In the genomic region with DNA sequence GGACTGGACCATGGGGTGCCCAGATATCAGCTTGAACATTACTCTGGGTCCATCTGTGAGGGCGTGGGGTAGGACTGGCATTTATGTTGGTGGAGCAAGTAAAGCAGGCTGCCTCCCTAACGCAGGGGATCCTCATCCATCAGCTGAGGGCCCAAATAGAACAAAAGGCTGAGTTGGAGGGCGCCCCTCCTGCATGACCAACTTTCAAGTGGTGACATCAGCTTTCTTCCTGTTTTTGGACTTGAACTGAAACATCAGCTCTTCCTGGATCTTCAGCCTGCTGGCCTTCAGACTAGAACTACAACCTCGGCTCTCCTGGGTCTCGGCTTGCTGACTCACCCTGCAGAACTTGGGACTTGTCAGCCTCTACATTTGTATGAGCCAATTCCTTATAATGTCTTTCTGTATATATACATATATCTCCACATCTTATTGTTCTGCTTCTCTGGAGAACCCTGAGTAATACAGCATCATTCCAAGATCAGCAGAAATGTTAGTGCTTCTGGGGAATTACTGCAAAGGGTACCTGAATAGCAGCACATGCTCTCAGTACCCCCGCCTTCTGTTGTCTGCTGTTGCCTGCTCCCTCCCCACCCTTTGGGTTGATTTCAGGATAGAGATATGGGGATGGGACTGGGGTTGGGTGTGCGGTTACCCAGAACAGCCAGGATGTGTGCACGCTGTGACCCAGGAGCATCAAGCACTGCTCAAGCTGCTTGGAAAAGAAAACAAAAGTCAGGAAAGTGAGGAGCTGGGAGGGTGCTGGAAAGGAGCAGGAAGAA, we compare ENCODE assay signal across 11 cellular contexts. TPM values are rescaled to one million over a fixed set of nuclear protein-coding genes. Genes with fewer than 3 reads are reported as not detected.
A peak's percentile ranks its signal among the peaks of the same experiment; 100 is the strongest.
DNase-seq lines count a peak whose midpoint lies in the region; ATAC-seq and TF ChIP-seq lines count a peak whose summit lies in the region.
"Had no signal": no experiment of that assay in that cellular context is flagged by ENCODE, and none has a peak within 500 bp of the region (broad histone marks: within the 10 kb centered on the region; RNA-seq: fewer than 3 reads in every experiment).

No MANE protein-coding gene starts in this region.

- CTCF ChIA-PET in activated naive CD4-positive, alpha-beta T cell treated with anti-CD3 and anti-CD28 coated beads for 36 hours (lab: Charles Lee) = interaction anchor here (0.6 to 1.3 kb wide), 5 partner anchors 9 to 71 kb away, joined by 3 to 6 read pairs (median 4); a partner anchor contains a TSS

- H3K4me3 ChIP-seq in fibroblast of pulmonary artery (replicated peaks; ENCODE audit: low read depth, low read length) (no peak overlapping the region), stomach (no peak overlapping the region)

- no peaks in the 10 kb centered on the region for H3K27me3 Mint-ChIP-seq in activated naive CD4-positive, alpha-beta T cell treated with anti-CD3 and anti-CD28 coated beads for 36 hours (ENCODE audit: low read depth)
- H3K27me3 Mint-ChIP-seq in T-helper 17 cell = no peaks in the 10 kb centered on the region

- no peaks in the 10 kb centered on the region for H3K9me3 Mint-ChIP-seq in activated naive CD4-positive, alpha-beta T cell treated with anti-CD3 and anti-CD28 coated beads for 36 hours

- no peaks in the 10 kb centered on the region for H3K27me3 ChIP-seq in stomach
- H3K27me3 ChIP-seq: BE2C had no signal

- no peak for ATAC-seq in T-helper 17 cell
- no peak for ATAC-seq in HG03039 (IDR thresholded peaks at IDR 0.05; ENCODE audit: unreplicated experiment)

- TF ChIP-seq POLR2A in stomach (IDR thresholded peaks at IDR 0.05) = no peak

- TF ChIP-seq EP300 in stomach (IDR thresholded peaks at IDR 0.05) = no peak

- no peak overlapping the region for H3K4me3 Mint-ChIP-seq in activated naive CD4-positive, alpha-beta T cell treated with anti-CD3 and anti-CD28 coated beads for 36 hours
- H3K4me3 Mint-ChIP-seq in T-helper 17 cell = no peak overlapping the region

- intact Hi-C loops in activated naive CD4-positive, alpha-beta T cell treated with anti-CD3 and anti-CD28 coated beads for 36 hours (cut with micrococcal nuclease) = no loop called here
- intact Hi-C loops in stomach (cut with DNase I; ENCODE audit: low total_unique reads) = no loop called here

- no peaks in the 10 kb centered on the region for H3K9me3 ChIP-seq in T-helper 17 cell (ENCODE audit: control insufficient read depth, low read length, poor library complexity, severe bottlenecking)
- H3K9me3 ChIP-seq in stomach = no peaks in the 10 kb centered on the region
- H3K9me3 ChIP-seq: BE2C had no signal

- no peak for DNase-seq in activated naive CD4-positive, alpha-beta T cell treated with anti-CD3 and anti-CD28 coated beads for 36 hours
- no peak for DNase-seq in activated naive CD4-positive, alpha-beta T cell treated with Interleukin-2 at 50 U/mL for 16 hours
- no peak for DNase-seq in T-helper 17 cell
- DNase-seq in fibroblast of pulmonary artery (ENCODE audit: low read depth) = peak; percentile 81
- DNase-seq in stomach = no peak
- no peak for DNase-seq in stimulated activated CD4-positive, alpha-beta T cell treated with anti-CD3 and anti-CD28 coated beads, Interleukin-2, amount 100 ng/mL, for 24 hours
- DNase-seq in superior temporal gyrus (ENCODE audit: extremely low spot score) = no peak
- DNase-seq: BE2C; NCI-H1417; stimulated activated naive CD4-positive, alpha-beta T cell had no signal

- H3K36me3 ChIP-seq in stomach = peaks cover 0 to 14% (median 7%) of the 10 kb centered on the region in 4 donors
- H3K36me3 ChIP-seq: BE2C had no signal

- H3K27ac ChIP-seq in stomach = peak overlapping the region in 3 of 5 donors; percentile 29 to 45 (median 40)

- H3K27ac Mint-ChIP-seq in activated naive CD4-positive, alpha-beta T cell treated with anti-CD3 and anti-CD28 coated beads for 36 hours = peak overlapping the region; percentile 27
- H3K27ac Mint-ChIP-seq in T-helper 17 cell = peak overlapping the region; percentile 90

- no peaks in the 10 kb centered on the region for H3K36me3 Mint-ChIP-seq in activated naive CD4-positive, alpha-beta T cell treated with anti-CD3 and anti-CD28 coated beads for 36 hours (ENCODE audit: low read depth)
- no peaks in the 10 kb centered on the region for H3K36me3 Mint-ChIP-seq in T-helper 17 cell (ENCODE audit: low read depth)

- H3K4me1 ChIP-seq in stomach = peaks cover under 1 to 45% (median 9%) of the 10 kb centered on the region in 4 donors
- H3K4me1 ChIP-seq: BE2C had no signal

- 82 to 89% (median 89%) methylated on average over 8 of the region's 8 CpGs for WGBS in stomach, 5 donors

- TF ChIP-seq CTCF in fibroblast of pulmonary artery (IDR thresholded peaks at IDR 0.05; ENCODE audit: low read length, missing control alignments) (no peak), stomach (IDR thresholded peaks at IDR 0.05) (no peak)

- peaks cover 46% of the 10 kb centered on the region for H3K4me1 Mint-ChIP-seq in activated naive CD4-positive, alpha-beta T cell treated with anti-CD3 and anti-CD28 coated beads for 36 hours (ENCODE audit: low read depth)
- peaks cover 38% of the 10 kb centered on the region for H3K4me1 Mint-ChIP-seq in T-helper 17 cell

RNA-seq across cellular contexts. Expression of a gene that starts 20.0 kb away (rescaled TPM):
- total RNA-seq in activated naive CD4-positive, alpha-beta T cell treated with anti-CD3 and anti-CD28 coated beads for 36 hours = 10 to 100 TPM; 12.9 to 16.1 TPM
- 10 to 100 TPM; 36.4 to 44.8 TPM for total RNA-seq in T-helper 17 cell
- total RNA-seq in stomach = 10 to 100 TPM in 4 of 5 donors, 1 to 10 TPM in 1; 5.8 to 51.6 (median 21.9) TPM
- 10 to 100 TPM in 1 of 3 donors, 1 to 10 TPM in 2; 5.7 to 11.4 (median 9.6) TPM for polyA plus RNA-seq in stomach

RNA-seq across cellular contexts. Expression of a gene that starts 20.2 kb away (rescaled TPM):
- 10 to 100 TPM; 59.9 to 62.2 TPM for total RNA-seq in activated naive CD4-positive, alpha-beta T cell treated with anti-CD3 and anti-CD28 coated beads for 36 hours
- total RNA-seq in T-helper 17 cell (10 to 100 TPM; 60.0 to 61.5 TPM), stomach (100 to 1,000 TPM in 2 of 5 donors, 10 to 100 TPM in 3; 58.3 to 161 (median 95.3) TPM)
- 10 to 100 TPM; 29.3 to 43.4 (median 42.3) TPM for polyA plus RNA-seq in stomach

RNA-seq across cellular contexts. Expression of a gene that starts 37.2 kb away (rescaled TPM):
- 10 to 100 TPM; 84.7 to 87.6 TPM for total RNA-seq in activated naive CD4-positive, alpha-beta T cell treated with anti-CD3 and anti-CD28 coated beads for 36 hours
- total RNA-seq in T-helper 17 cell = 10 to 100 TPM; 59.2 to 72.6 TPM
- total RNA-seq in stomach = 100 to 1,000 TPM in 2 of 5 donors, 10 to 100 TPM in 3; 30.3 to 165 (median 87.5) TPM
- 10 to 100 TPM; 34.6 to 46.4 (median 43.1) TPM for polyA plus RNA-seq in stomach

RNA-seq across cellular contexts. Expression of a gene that starts 59.5 kb away (rescaled TPM):
- 100 to 1,000 TPM; 179 to 181 TPM for total RNA-seq in activated naive CD4-positive, alpha-beta T cell treated with anti-CD3 and anti-CD28 coated beads for 36 hours
- total RNA-seq in T-helper 17 cell (100 to 1,000 TPM; 189 to 224 TPM), stomach (100 to 1,000 TPM in 2 of 5 donors, 10 to 100 TPM in 3; 74.0 to 184 (median 88.1) TPM)
- polyA plus RNA-seq in stomach = 10 to 100 TPM; 31.2 to 67.1 (median 33.8) TPM
